ENCODE assay signal across 8 cellular contexts in genomic region chr6:98845201-98846020, GRCh38. TPM values are rescaled to one million over a fixed set of nuclear protein-coding genes. Genes with fewer than 3 reads are reported as not detected.
DNase-seq lines count a peak whose midpoint lies in the region; ATAC-seq and TF ChIP-seq lines count a peak whose summit lies in the region.

No MANE protein-coding gene starts in this region.

- no peak for TF ChIP-seq POLR2A in heart left ventricle (IDR thresholded peaks at IDR 0.05)

- peaks cover 82% of the 10 kb centered on the region for H3K27me3 Mint-ChIP-seq in progenitor cell of endocrine pancreas

- intact Hi-C loops in heart left ventricle (cut with DNase I) = loop anchor here in 6 of 10 donors (5.0 to 10.0 kb wide), 4 partner anchors 269 to 1351 kb away; no protein-coding TSS in a partner anchor

- H3K4me1 ChIP-seq in heart left ventricle = peaks cover 0 to 43% (median 22%) of the 10 kb centered on the region in 12 donors

- DNase-seq in NCI-H1048 (lab: John Stamatoyannopoulos, UW) = peak; percentile 67
- DNase-seq in SKM-1 treated with dmso at 0.1 percent for 144 hours (lab: John Stamatoyannopoulos, UW; ENCODE audit: unreplicated experiment) = peak; percentile 48
- peak; percentile 67 for DNase-seq in amniotic epithelial cell (ENCODE audit: low read depth)
- peak; percentile 63 to 81 (median 72) for DNase-seq in heart left ventricle
- peak; percentile 74 for DNase-seq in progenitor cell of endocrine pancreas (ENCODE audit: low spot score, unreplicated experiment)

- TF ChIP-seq CTCF in GM12872 (IDR thresholded peaks at IDR 0.05; ENCODE audit: insufficient read depth, low read depth, low read length) (peak; percentile 89), heart left ventricle (IDR thresholded peaks at IDR 0.05) (peak; percentile 62 to 81 (median 76)), progenitor cell of endocrine pancreas (IDR thresholded peaks at IDR 0.05; ENCODE audit: unreplicated experiment) (peak; percentile 93)

- no peaks in the 10 kb centered on the region for H3K9me3 Mint-ChIP-seq in progenitor cell of endocrine pancreas (ENCODE audit: low read depth)

- no peaks in the 10 kb centered on the region for H3K9me3 ChIP-seq in heart left ventricle

- peak overlapping the region in 9 of 12 donors; percentile 1 to 40 (median 34) for H3K4me3 ChIP-seq in heart left ventricle

- H3K36me3 Mint-ChIP-seq in progenitor cell of endocrine pancreas (ENCODE audit: insufficient read depth) = no peaks in the 10 kb centered on the region

- ATAC-seq in HG02588 (IDR thresholded peaks at IDR 0.05; ENCODE audit: unreplicated experiment) = peak; percentile 65
- ATAC-seq in heart left ventricle = peak; percentile 24 to 84 (median 74)
- ATAC-seq in GM21737 (IDR thresholded peaks at IDR 0.05; ENCODE audit: unreplicated experiment) = no peak

- no peak overlapping the region for H3K27ac Mint-ChIP-seq in progenitor cell of endocrine pancreas

- H3K4me3 Mint-ChIP-seq in progenitor cell of endocrine pancreas (ENCODE audit: low read depth) = peak overlapping the region; percentile 65

- WGBS in heart left ventricle, 4 donors = 1 to 3% (median 2%) methylated on average over 40 to 50 of the region's 50 CpGs

- H3K4me1 Mint-ChIP-seq in progenitor cell of endocrine pancreas (ENCODE audit: low read depth) = peaks cover 14% of the 10 kb centered on the region

- no peak overlapping the region for H3K27ac ChIP-seq in heart left ventricle

- no peaks in the 10 kb centered on the region for H3K36me3 ChIP-seq in heart left ventricle

- peaks cover 37 to 99% (median 81%) of the 10 kb centered on the region in 9 donors for H3K27me3 ChIP-seq in heart left ventricle

RNA-seq across cellular contexts. Expression of gene POU3F2, which starts 11.0 kb away (rescaled TPM):
- total RNA-seq in heart left ventricle (not detected), progenitor cell of endocrine pancreas (1.4 and 1.5 TPM in 2 replicates)
- polyA plus RNA-seq in heart left ventricle = under 1 TPM in 1 of 2 donors, not detected in 1; 0.01 TPM
